Comparison of ENCODE assay signal across 26 cellular contexts in the genomic region with DNA sequence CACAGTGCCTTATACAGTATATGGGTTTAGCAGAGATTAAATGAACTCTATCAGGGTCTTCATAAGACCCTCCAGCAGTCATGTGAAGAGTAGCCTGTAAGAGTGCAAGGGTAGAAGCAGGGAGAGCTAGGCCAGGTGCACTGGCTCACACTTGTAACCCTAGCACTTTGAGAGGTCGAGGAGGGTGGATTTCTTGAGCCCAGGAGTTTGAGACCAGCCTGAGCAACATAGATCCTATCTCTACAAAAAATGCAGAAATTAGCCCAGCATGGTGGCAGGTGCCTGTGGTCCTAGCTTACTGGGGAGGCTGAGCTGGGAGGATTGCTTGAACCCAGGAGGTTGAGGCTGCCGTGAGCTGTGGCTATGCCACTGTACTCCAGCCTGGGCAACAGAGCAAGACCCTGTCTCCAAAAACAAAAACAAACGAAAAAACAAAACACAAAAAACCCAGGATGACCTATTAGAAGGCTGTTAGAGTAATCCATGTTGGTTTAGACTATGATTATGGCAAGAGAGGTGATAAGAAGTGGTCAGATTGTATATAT. TPM values are rescaled to one million over a fixed set of nuclear protein-coding genes. Genes with fewer than 3 reads are reported as not detected.
A peak's percentile ranks its signal among the peaks of the same experiment; 100 is the strongest.
DNase-seq lines count a peak whose midpoint lies in the region; ATAC-seq and TF ChIP-seq lines count a peak whose summit lies in the region.
"Had no signal": no experiment of that assay in that cellular context is flagged by ENCODE, and none has a peak within 500 bp of the region (broad histone marks: within the 10 kb centered on the region; RNA-seq: fewer than 3 reads in every experiment).

No MANE protein-coding gene starts in this region.

- 0 out of 2 replicates have a peak overlapping the region, but pooled peaks have one; percentile 6 for H3K4me2 ChIP-seq in DOHH2 (ENCODE audit: low read length)
- H3K4me2 ChIP-seq: smooth muscle cell had no signal

- peaks cover 83% of the 10 kb centered on the region for H3K36me3 ChIP-seq in DOHH2 (ENCODE audit: control insufficient read depth, low read length)
- H3K36me3 ChIP-seq in psoas muscle (ENCODE audit: insufficient read depth in 1 of 2, low read depth in 1 of 2): no peaks in the 10 kb centered on the region
- H3K36me3 ChIP-seq: adrenal gland, lower lobe of right lung, pancreas had no signal

- peaks cover 32% of the 10 kb centered on the region for H4K20me1 ChIP-seq in DOHH2 (ENCODE audit: control insufficient read depth, insufficient read depth, low read depth, low read length)

- H3K9me3 ChIP-seq in DOHH2 (ENCODE audit: control insufficient read depth, insufficient read depth, low read length): no peaks in the 10 kb centered on the region
- no peaks in the 10 kb centered on the region for H3K9me3 ChIP-seq in psoas muscle
- H3K9me3 ChIP-seq: adrenal gland, lower lobe of right lung, mucosa of descending colon, pancreas had no signal

- ATAC-seq in activated CD4-positive, alpha-beta T cell treated with anti-CD3 and anti-CD28 coated beads for 36 hours: no peak
- no peak for ATAC-seq in WTC11
- no peak for ATAC-seq in naive thymus-derived CD8-positive, alpha-beta T cell
- ATAC-seq in activated T-helper 17 cell treated with anti-CD3 and anti-CD28 coated beads, Interleukin-2, amount 50 U/mL, for 72 hours (replicated peaks): no peak
- no peak for ATAC-seq in psoas muscle
- ATAC-seq: lower lobe of right lung, mucosa of descending colon, pancreas had no signal

- TF ChIP-seq CTCF in DOHH2 (IDR thresholded peaks at IDR 0.05; ENCODE audit: low read depth, low read length, poor library complexity, severe bottlenecking): no peak
- TF ChIP-seq CTCF in WTC11 (IDR thresholded peaks at IDR 0.05): no peak
- TF ChIP-seq CTCF in psoas muscle (IDR thresholded peaks at IDR 0.05): no peak

- 75 to 91% (median 85%) methylated on average over 3 of the region's 3 CpGs for WGBS in psoas muscle, 3 donors

- H3K4me1 ChIP-seq in DOHH2 (ENCODE audit: control insufficient read depth, low read length) (peaks cover 90% of the 10 kb centered on the region), psoas muscle (peaks cover 23% of the 10 kb centered on the region)

- H3K9me2 ChIP-seq in DOHH2 (replicated peaks; ENCODE audit: control insufficient read depth, low read length): no peaks in the 10 kb centered on the region

- no peak for DNase-seq in activated CD4-positive, alpha-beta T cell treated with anti-CD3 and anti-CD28 coated beads for 36 hours
- no peak for DNase-seq in activated CD4-positive, alpha-beta T cell treated with anti-CD3 and anti-CD28 coated beads for 4 hours
- DNase-seq in WTC11 (ENCODE audit: low spot score) (no peak), psoas muscle (no peak), Kasumi-1 (lab: John Stamatoyannopoulos, UW) (no peak)
- DNase-seq in naive thymus-derived CD8-positive, alpha-beta T cell: no peak
- DNase-seq: 8988T; adrenal gland; CD4-positive, alpha-beta memory T cell; cerebellar nuclear complex; dorsolateral prefrontal cortex; IMR-90; kidney glomerular epithelial cell; lower lobe of right lung; mucosa of descending colon; NCI-H1092 treated with DMSO at 0.1 percent for 48 hours; NCI-H187 treated with DMSO at 0.1 percent for 48 hours; NCI-H524 treated with DMSO at 0.1 percent for 48 hours; NK-92 treated with Interleukin-12 subunit alpha and Interleukin-12 subunit beta, amount 100 ng/mL, for 24 hours; pancreas; SIG-M5; stimulated activated CD4-positive, alpha-beta T cell treated with anti-CD3 and anti-CD28 coated beads, Interleukin-1b, Interleukin-23, amount 100 ng/mL, for 48 hours had no signal

- CTCF ChIA-PET in activated CD4-positive, alpha-beta T cell treated with anti-CD3 and anti-CD28 coated beads for 36 hours (lab: Charles Lee): interaction anchor here (0.6 to 0.7 kb wide), 2 partner anchors 73 to 212 kb away, joined by 3 to 4 read pairs; no protein-coding TSS in a partner anchor
- CTCF ChIA-PET in WTC11 (lab: Charles Lee): interaction anchor here (0.7 kb wide), 1 partner anchor 192 kb away, joined by 3 read pairs; no protein-coding TSS in a partner anchor

- POLR2A ChIA-PET in activated CD4-positive, alpha-beta T cell treated with anti-CD3 and anti-CD28 coated beads for 36 hours (lab: Charles Lee): no interaction called here
- POLR2A ChIA-PET in WTC11 (lab: Charles Lee): interaction anchor here (0.7 kb wide), 1 partner anchor 685 kb away, joined by 8 read pairs; no protein-coding TSS in a partner anchor
- POLR2A ChIA-PET in naive thymus-derived CD8-positive, alpha-beta T cell (lab: Charles Lee): no interaction called here

- H3K27me3 ChIP-seq in DOHH2 (ENCODE audit: control insufficient read depth, low read length) (no peaks in the 10 kb centered on the region), psoas muscle (ENCODE audit: insufficient read depth in 3 of 3, low read length in 2 of 3) (no peaks in the 10 kb centered on the region)
- H3K27me3 ChIP-seq: adrenal gland, dorsolateral prefrontal cortex, pancreas had no signal

- H3K27ac ChIP-seq in DOHH2 (ENCODE audit: low read depth, low read length) (no peak overlapping the region), psoas muscle (no peak overlapping the region)
- H3K27ac ChIP-seq: adrenal gland, dorsolateral prefrontal cortex, lower lobe of right lung, pancreas had no signal

- peak overlapping the region; percentile 47 for H3K27ac Mint-ChIP-seq in activated CD4-positive, alpha-beta T cell treated with anti-CD3 and anti-CD28 coated beads for 36 hours
- no peak overlapping the region for H3K27ac Mint-ChIP-seq in WTC11
- peak overlapping the region in 6 of 10 donors; percentile 12 to 71 (median 46) for H3K27ac Mint-ChIP-seq in naive thymus-derived CD8-positive, alpha-beta T cell
- H3K27ac Mint-ChIP-seq in activated T-helper 17 cell treated with anti-CD3 and anti-CD28 coated beads, Interleukin-2, amount 50 U/mL, for 72 hours: no peak overlapping the region

- H3F3A ChIP-seq in DOHH2 (ENCODE audit: control insufficient read depth, insufficient read depth): peaks cover 38% of the 10 kb centered on the region

- intact Hi-C loops in activated CD4-positive, alpha-beta T cell treated with anti-CD3 and anti-CD28 coated beads for 36 hours (cut with DNase I, micrococcal nuclease): no loop called here
- intact Hi-C loops in psoas muscle (cut with DNase I): no loop called here

- H3K36me3 Mint-ChIP-seq in activated CD4-positive, alpha-beta T cell treated with anti-CD3 and anti-CD28 coated beads for 36 hours (ENCODE audit: low read depth): peaks cover 37% of the 10 kb centered on the region
- peaks cover 2% of the 10 kb centered on the region; the same call in 1 of the 2 replicates for H3K36me3 Mint-ChIP-seq in WTC11
- peaks cover 0 to 49% (median 8%) of the 10 kb centered on the region in 3 donors for H3K36me3 Mint-ChIP-seq in naive thymus-derived CD8-positive, alpha-beta T cell
- H3K36me3 Mint-ChIP-seq in activated T-helper 17 cell treated with anti-CD3 and anti-CD28 coated beads, Interleukin-2, amount 50 U/mL, for 72 hours (ENCODE audit: low read depth): peaks cover 58% of the 10 kb centered on the region

- H3K4me3 ChIP-seq in DOHH2 (ENCODE audit: low read length) (no peak overlapping the region), psoas muscle (no peak overlapping the region)
- H3K4me3 ChIP-seq: adrenal gland, dorsolateral prefrontal cortex, lower lobe of right lung, mucosa of descending colon, pancreas, smooth muscle cell had no signal

- H3K79me2 ChIP-seq in DOHH2 (ENCODE audit: control insufficient read depth, low read length): peaks cover 100% of the 10 kb centered on the region

- H3K4me1 Mint-ChIP-seq in activated CD4-positive, alpha-beta T cell treated with anti-CD3 and anti-CD28 coated beads for 36 hours: peaks cover 51% of the 10 kb centered on the region
- peaks cover 10% of the 10 kb centered on the region for H3K4me1 Mint-ChIP-seq in WTC11
- peaks cover 24 to 68% (median 56%) of the 10 kb centered on the region in 4 donors for H3K4me1 Mint-ChIP-seq in naive thymus-derived CD8-positive, alpha-beta T cell
- H3K4me1 Mint-ChIP-seq in activated T-helper 17 cell treated with anti-CD3 and anti-CD28 coated beads, Interleukin-2, amount 50 U/mL, for 72 hours: peaks cover 15% of the 10 kb centered on the region
- H3K4me1 Mint-ChIP-seq: brain had no signal

- no peaks in the 10 kb centered on the region for H3K9me3 Mint-ChIP-seq in activated CD4-positive, alpha-beta T cell treated with anti-CD3 and anti-CD28 coated beads for 36 hours (ENCODE audit: low read depth)
- H3K9me3 Mint-ChIP-seq in WTC11: no peaks in the 10 kb centered on the region
- no peaks in the 10 kb centered on the region for H3K9me3 Mint-ChIP-seq in naive thymus-derived CD8-positive, alpha-beta T cell
- no peaks in the 10 kb centered on the region for H3K9me3 Mint-ChIP-seq in activated T-helper 17 cell treated with anti-CD3 and anti-CD28 coated beads, Interleukin-2, amount 50 U/mL, for 72 hours
- H3K9me3 Mint-ChIP-seq: CD4-positive, alpha-beta memory T cell had no signal

- no peak overlapping the region for H3K4me3 Mint-ChIP-seq in activated CD4-positive, alpha-beta T cell treated with anti-CD3 and anti-CD28 coated beads for 36 hours
- H3K4me3 Mint-ChIP-seq in WTC11: no peak overlapping the region
- peak overlapping the region in 1 of 10 donors; percentile 27 for H3K4me3 Mint-ChIP-seq in naive thymus-derived CD8-positive, alpha-beta T cell
- H3K4me3 Mint-ChIP-seq in activated T-helper 17 cell treated with anti-CD3 and anti-CD28 coated beads, Interleukin-2, amount 50 U/mL, for 72 hours: no peak overlapping the region
- H3K4me3 Mint-ChIP-seq: brain; CD4-positive, alpha-beta memory T cell had no signal

- H3K27me3 Mint-ChIP-seq in activated CD4-positive, alpha-beta T cell treated with anti-CD3 and anti-CD28 coated beads for 36 hours: no peaks in the 10 kb centered on the region
- no peaks in the 10 kb centered on the region for H3K27me3 Mint-ChIP-seq in WTC11 (ENCODE audit: low read depth)
- no peaks in the 10 kb centered on the region for H3K27me3 Mint-ChIP-seq in naive thymus-derived CD8-positive, alpha-beta T cell
- H3K27me3 Mint-ChIP-seq in activated T-helper 17 cell treated with anti-CD3 and anti-CD28 coated beads, Interleukin-2, amount 50 U/mL, for 72 hours: no peaks in the 10 kb centered on the region
- H3K27me3 Mint-ChIP-seq: brain; CD4-positive, alpha-beta memory T cell had no signal

TF ChIP-seq in WTC11, 78 proteins besides CTCF, POLR2A, EP300 and RAD21:
- no peak for TF ChIP-seq JUN (CRISPR knock-in tag; IDR thresholded peaks at IDR 0.05)
- TF ChIP-seq ZNF121 (CRISPR knock-in tag; IDR thresholded peaks at IDR 0.05): peak; percentile 70

RNA-seq across cellular contexts. Expression of a gene that starts 31.9 kb away (rescaled TPM):
- total RNA-seq in activated CD4-positive, alpha-beta T cell treated with anti-CD3 and anti-CD28 coated beads for 36 hours: 10 to 100 TPM; 76.4 to 83.4 TPM
- total RNA-seq in WTC11 (2021) (20.2 to 25.2 TPM (median 21.5 TPM) in 3 replicates), psoas muscle (10 to 100 TPM; 13.0 to 56.9 (median 23.3) TPM)
- total RNA-seq in naive thymus-derived CD8-positive, alpha-beta T cell: 100 to 1,000 TPM in 1 of 2 experiments, 10 to 100 TPM in 1; 92.0 to 106 TPM
- 10 to 100 TPM; 18.4 to 27.8 (median 20.1) TPM for polyA plus RNA-seq in naive thymus-derived CD8-positive, alpha-beta T cell
- 10 to 100 TPM; 55.4 to 64.2 TPM for total RNA-seq in activated T-helper 17 cell treated with anti-CD3 and anti-CD28 coated beads, Interleukin-2, amount 50 U/mL, for 72 hours
- 10 to 100 TPM; 11.9 to 36.2 (median 14.2) TPM for polyA plus RNA-seq in psoas muscle

Comparison
In these comparisons a context has a peak if more than half of its experiments do, and no peak if none do; other contexts are left out.
1. H3K27ac Mint-ChIP-seq: peak in activated CD4-positive, alpha-beta T cell treated with anti-CD3 and anti-CD28 coated beads for 36 hours (single experiment) and naive thymus-derived CD8-positive, alpha-beta T cell (6 of 10); none in WTC11 (single experiment) and activated T-helper 17 cell treated with anti-CD3 and anti-CD28 coated beads, Interleukin-2, amount 50 U/mL, for 72 hours (single experiment).